ENCODE assay signal across 18 cellular contexts in genomic region chr11:20036625-20037335, GRCh38.
A peak's percentile ranks its signal among the peaks of the same experiment; 100 is the strongest.
DNase-seq lines count a peak whose midpoint lies in the region; TF ChIP-seq lines count a peak whose summit lies in the region.
"Had no signal": no experiment of that assay in that cellular context is flagged by ENCODE, and none has a peak within 500 bp of the region (broad histone marks: within the 10 kb centered on the region; RNA-seq: fewer than 3 reads in every experiment).

No MANE protein-coding gene starts in this region.

- no TSS peak for BruUV-seq in PC-9 (replicated peaks; lab: Mats Ljungman, UMichigan)

- H3K9me3 Mint-ChIP-seq in activated T-cell treated with anti-CD3 and anti-CD28 coated beads, Interleukin-2, amount 50 U/mL, for 24 hours, result no peaks in the 10 kb centered on the region

- CTCF ChIA-PET in PC-9 (lab: Charles Lee), result interaction anchor here (0.6 kb wide), 1 partner anchor 264 kb away, joined by 3 read pairs; no protein-coding TSS in a partner anchor

- H3K4me3 Mint-ChIP-seq in activated T-cell treated with anti-CD3 and anti-CD28 coated beads, Interleukin-2, amount 50 U/mL, for 24 hours, result no peak overlapping the region

- no peak for DNase-seq in cardiac muscle cell (ENCODE audit: low read depth in 1 of 2, low spot score in 1 of 2)
- no peak for DNase-seq in cardiac septum (ENCODE audit: low spot score)
- no peak for DNase-seq in PC-9
- DNase-seq in smooth muscle cell (lab: John Stamatoyannopoulos, UW; ENCODE audit: unreplicated experiment), result no peak
- DNase-seq in stomach, result no peak
- DNase-seq in activated T-cell treated with anti-CD3 and anti-CD28 coated beads, Interleukin-2, amount 50 U/mL, for 24 hours, result no peak
- DNase-seq in 8988T, result no peak
- DNase-seq: activated CD4-positive, CD25-positive, alpha-beta regulatory T cell; activated gamma-delta T cell; GF-D8; HCEC 1CT; NCI-H1694; NCI-H524 treated with DMSO at 0.1 percent for 48 hours; sigmoid colon; stimulated activated CD4-positive, alpha-beta T cell treated with anti-CD3 and anti-CD28 coated beads, Interleukin-2, amount 100 ng/mL, for 48 hours had no signal

- H3F3A ChIP-seq in PC-9 (ENCODE audit: insufficient read depth, low read depth), result peaks cover 24% of the 10 kb centered on the region
- peaks cover 9% of the 10 kb centered on the region for H3F3A ChIP-seq in smooth muscle cell (ENCODE audit: low read depth)

- H3K27ac ChIP-seq in cardiac muscle cell (peak overlapping the region; percentile 17), PC-9 (peak overlapping the region; percentile 66), liver (ENCODE audit: low read depth in 1 of 2, low read length in 2 of 2) (peak overlapping the region; percentile 86 to 96), smooth muscle cell (ENCODE audit: low read depth) (peak overlapping the region; percentile 93), stomach (peak overlapping the region in 1 of 5 donors; percentile 16)
- H3K27ac ChIP-seq: neutrophil, suprapubic skin had no signal

- H3K9me3 ChIP-seq in cardiac muscle cell (ENCODE audit: low read depth) (no peaks in the 10 kb centered on the region), PC-9 (ENCODE audit: insufficient read depth, low read depth) (no peaks in the 10 kb centered on the region), liver (ENCODE audit: control insufficient read depth in 4 of 4, low read length in 3 of 4) (no peaks in the 10 kb centered on the region), smooth muscle cell (replicated peaks; ENCODE audit: low read depth) (no peaks in the 10 kb centered on the region), stomach (no peaks in the 10 kb centered on the region)
- H3K9me3 ChIP-seq: neutrophil, sigmoid colon, suprapubic skin had no signal

- TF ChIP-seq RAD21 in liver (IDR thresholded peaks at IDR 0.05), result no peak

- POLR2A ChIA-PET in PC-9 (lab: Charles Lee; ENCODE audit: unreplicated experiment), result no interaction called here

- intact Hi-C loops in cardiac septum (cut with DNase I) (loop anchor here (5.0 kb wide), 1 partner anchor 79 kb away; no protein-coding TSS in a partner anchor), PC-9 (cut with micrococcal nuclease; ENCODE audit: unreplicated experiment) (loop anchor here (10.0 kb wide), 1 partner anchor 328 kb away; the partner anchor contains the start of gene HTATIP2), stomach (cut with DNase I; ENCODE audit: low total_unique reads) (no loop called here)

- 81% methylated on average over 8 of the region's 8 CpGs for WGBS in liver
- WGBS in smooth muscle cell (ENCODE audit: low lambda C conversion rate), result 92% methylated on average over 8 of the region's 8 CpGs
- whole genome bisulfite sequencing in stomach, 5 donors, result 86 to 95% (median 89%) methylated on average over 8 of the region's 8 CpGs

- no peaks in the 10 kb centered on the region for H3K9me2 ChIP-seq in PC-9 (ENCODE audit: insufficient read depth)

- H4K20me1 ChIP-seq in PC-9 (ENCODE audit: insufficient read depth) (no peaks in the 10 kb centered on the region), smooth muscle cell (ENCODE audit: low read depth) (peaks cover 4% of the 10 kb centered on the region)

- peak overlapping the region; percentile 43; the same call in 1 of the 2 replicates for H3K4me2 ChIP-seq in PC-9
- peak overlapping the region; percentile 62 for H3K4me2 ChIP-seq in smooth muscle cell

- H3K4me3 ChIP-seq in cardiac muscle cell (no peak overlapping the region), PC-9 (no peak overlapping the region), liver (ENCODE audit: low read depth in 1 of 3, low read length in 3 of 3) (no peak overlapping the region), smooth muscle cell (no peak overlapping the region), stomach (no peak overlapping the region)
- H3K4me3 ChIP-seq: sigmoid colon, suprapubic skin had no signal

- H3K9ac ChIP-seq in liver (ENCODE audit: low read depth in 1 of 2, low read length in 2 of 2) (peak overlapping the region; percentile 12 to 30), smooth muscle cell (ENCODE audit: low read depth) (peak overlapping the region; percentile 69)

- TF ChIP-seq EP300 in stomach (IDR thresholded peaks at IDR 0.05), result no peak

- H2AFZ ChIP-seq in PC-9, result no peak overlapping the region
- no peak overlapping the region for H2AFZ ChIP-seq in smooth muscle cell (ENCODE audit: low read depth)

- no peak for TF ChIP-seq CTCF in cardiac muscle cell (IDR thresholded peaks at IDR 0.05; ENCODE audit: low read depth, low read length)
- TF ChIP-seq CTCF in PC-9 (conservative IDR thresholded peaks at IDR 0.05), result no peak
- no peak for TF ChIP-seq CTCF in liver (IDR thresholded peaks at IDR 0.05; ENCODE audit: low read depth, low read length, missing input control)
- no peak for TF ChIP-seq CTCF in smooth muscle cell (IDR thresholded peaks at IDR 0.05; ENCODE audit: borderline replicate concordance, insufficient read depth, poor library complexity, severe bottlenecking)
- TF ChIP-seq CTCF in stomach (IDR thresholded peaks at IDR 0.05), result no peak

- peaks cover 10% of the 10 kb centered on the region for H3K4me1 Mint-ChIP-seq in activated T-cell treated with anti-CD3 and anti-CD28 coated beads, Interleukin-2, amount 50 U/mL, for 24 hours (ENCODE audit: low read depth)

- peaks cover 42% of the 10 kb centered on the region for H3K27me3 Mint-ChIP-seq in activated T-cell treated with anti-CD3 and anti-CD28 coated beads, Interleukin-2, amount 50 U/mL, for 24 hours

- peaks cover 70% of the 10 kb centered on the region for H3K4me1 ChIP-seq in cardiac muscle cell (ENCODE audit: low read depth)
- H3K4me1 ChIP-seq in PC-9 (replicated peaks; ENCODE audit: insufficient read depth), result peaks cover 38% of the 10 kb centered on the region
- peaks cover 4 to 36% (median 11%) of the 10 kb centered on the region in 4 donors for H3K4me1 ChIP-seq in liver (ENCODE audit: control insufficient read depth in 4 of 4, insufficient read depth in 4 of 4, low read length in 3 of 4)
- H3K4me1 ChIP-seq in smooth muscle cell (ENCODE audit: low read depth), result peaks cover 23% of the 10 kb centered on the region
- H3K4me1 ChIP-seq in stomach, result peaks cover 0 to 12% (median 11%) of the 10 kb centered on the region in 4 donors

- TF ChIP-seq POLR2A in stomach (IDR thresholded peaks at IDR 0.05), result no peak

- H3K36me3 ChIP-seq in cardiac muscle cell (peaks cover 57% of the 10 kb centered on the region), PC-9 (ENCODE audit: low read depth) (no peaks in the 10 kb centered on the region), liver (ENCODE audit: control insufficient read depth in 4 of 4, insufficient read depth in 3 of 4, low read depth in 1 of 4, low read length in 3 of 4) (peaks cover 0 to 8% (median 0%) of the 10 kb centered on the region in 4 donors), smooth muscle cell (ENCODE audit: low read depth) (peaks cover 4% of the 10 kb centered on the region), stomach (peaks cover 5 to 32% (median 18%) of the 10 kb centered on the region in 4 donors)

- H3K27me3 ChIP-seq in cardiac muscle cell (no peaks in the 10 kb centered on the region), PC-9 (ENCODE audit: insufficient read depth, low read depth) (no peaks in the 10 kb centered on the region), liver (ENCODE audit: control insufficient read depth in 4 of 4, insufficient read depth in 4 of 4, low read length in 3 of 4) (no peaks in the 10 kb centered on the region), smooth muscle cell (ENCODE audit: low read depth) (no peaks in the 10 kb centered on the region), stomach (no peaks in the 10 kb centered on the region)
- H3K27me3 ChIP-seq: sigmoid colon, suprapubic skin had no signal

- no peaks in the 10 kb centered on the region for H3K79me2 ChIP-seq in PC-9 (ENCODE audit: low read depth)
- peaks cover 72% of the 10 kb centered on the region for H3K79me2 ChIP-seq in smooth muscle cell (ENCODE audit: low read depth)

- no peaks in the 10 kb centered on the region for H3K36me3 Mint-ChIP-seq in activated T-cell treated with anti-CD3 and anti-CD28 coated beads, Interleukin-2, amount 50 U/mL, for 24 hours (ENCODE audit: low read depth)

- no peak overlapping the region for H3K27ac Mint-ChIP-seq in activated T-cell treated with anti-CD3 and anti-CD28 coated beads, Interleukin-2, amount 50 U/mL, for 24 hours

TF ChIP-seq in liver, 16 proteins besides CTCF, POLR2A, EP300 and RAD21:
- TF ChIP-seq FOXA1 (IDR thresholded peaks at IDR 0.05) (peak; percentile 0), NR2F2 (IDR thresholded peaks at IDR 0.05) (no peak)
